ENCODE assay signal across 14 cellular contexts in genomic region chr10:77834943-77835668, GRCh38.
DNase-seq lines count a peak whose midpoint lies in the region; ATAC-seq and TF ChIP-seq lines count a peak whose summit lies in the region.
"Had no signal": no experiment of that assay in that cellular context is flagged by ENCODE, and none has a peak within 500 bp of the region (broad histone marks: within the 10 kb centered on the region; RNA-seq: fewer than 3 reads in every experiment).

No MANE protein-coding gene starts in this region.

- H3K27me3 ChIP-seq in left ventricle myocardium inferior (ENCODE audit: low read depth) = no peaks in the 10 kb centered on the region
- H3K27me3 ChIP-seq: SJCRH30 had no signal

- H3K4me3 ChIP-seq in left ventricle myocardium inferior (no peak overlapping the region), mucosa of descending colon (no peak overlapping the region)
- H3K4me3 ChIP-seq: GM12878, lung, SJCRH30 had no signal

- no peak for DNase-seq in left ventricle myocardium inferior
- no peak for DNase-seq in cardiac septum (ENCODE audit: low spot score)
- no peak for DNase-seq in activated CD4-positive, alpha-beta memory T cell treated with anti-CD3 and anti-CD28 coated beads, Interleukin-2, amount 10 ng/mL, durations not matched to agents 7 days and 5 days
- no peak for DNase-seq in memory B cell (ENCODE audit: low spot score in 2 of 2)
- DNase-seq in activated CD8-positive, alpha-beta memory T cell treated with anti-CD3 and anti-CD28 coated beads, Interleukin-2, amount 50 U/mL, for 4 hours = no peak
- no peak for DNase-seq in mucosa of descending colon
- no peak for DNase-seq in cortex of kidney (lab: John Stamatoyannopoulos, UW)
- DNase-seq: AML-193, foreskin fibroblast, NCI-H1417, SJCRH30 had no signal

- intact Hi-C loops in left ventricle myocardium inferior (cut with micrococcal nuclease) (no loop called here), cardiac septum (cut with DNase I) (no loop called here), mucosa of descending colon (cut with DNase I, micrococcal nuclease) (no loop called here)

- POLR2A ChIA-PET in activated CD4-positive, alpha-beta memory T cell treated with anti-CD3 and anti-CD28 coated beads, Interleukin-2, amount 10 ng/mL, durations not matched to agents 7 days and 5 days (lab: Charles Lee) = interaction anchor here (1.0 to 2.3 kb wide), 2 partner anchors 15 to 201 kb away, joined by 3 to 4 read pairs; no protein-coding TSS in a partner anchor

- no peaks in the 10 kb centered on the region for H3K9me3 ChIP-seq in left ventricle myocardium inferior (replicated peaks)
- H3K9me3 ChIP-seq in mucosa of descending colon = no peaks in the 10 kb centered on the region
- H3K9me3 ChIP-seq: SJCRH30 had no signal

- H3K36me3 ChIP-seq in left ventricle myocardium inferior = peaks cover 38% of the 10 kb centered on the region
- no peaks in the 10 kb centered on the region for H3K36me3 ChIP-seq in mucosa of descending colon (ENCODE audit: low read depth)

- CTCF ChIA-PET in activated CD4-positive, alpha-beta memory T cell treated with anti-CD3 and anti-CD28 coated beads, Interleukin-2, amount 10 ng/mL, durations not matched to agents 7 days and 5 days (lab: Charles Lee) = interaction anchor here (4.0 to 4.3 kb wide), 2 partner anchors 116 to 121 kb away, joined by 31 to 58 read pairs; no protein-coding TSS in a partner anchor

- H3K4me1 Mint-ChIP-seq in activated CD4-positive, alpha-beta memory T cell treated with anti-CD3 and anti-CD28 coated beads, Interleukin-2, amount 10 ng/mL, durations not matched to agents 7 days and 5 days = peaks cover 35% of the 10 kb centered on the region
- peaks cover 12% of the 10 kb centered on the region for H3K4me1 Mint-ChIP-seq in memory B cell

- H3K36me3 Mint-ChIP-seq in activated CD4-positive, alpha-beta memory T cell treated with anti-CD3 and anti-CD28 coated beads, Interleukin-2, amount 10 ng/mL, durations not matched to agents 7 days and 5 days (ENCODE audit: low read depth) = no peaks in the 10 kb centered on the region
- H3K36me3 Mint-ChIP-seq in memory B cell = no peaks in the 10 kb centered on the region

- peak overlapping the region; percentile 25 for H3K27ac Mint-ChIP-seq in activated CD4-positive, alpha-beta memory T cell treated with anti-CD3 and anti-CD28 coated beads, Interleukin-2, amount 10 ng/mL, durations not matched to agents 7 days and 5 days
- H3K27ac Mint-ChIP-seq in memory B cell = peak overlapping the region; percentile 58

- TF ChIP-seq CTCF in left ventricle myocardium inferior (IDR thresholded peaks at IDR 0.05; ENCODE audit: borderline replicate concordance) (no peak), mucosa of descending colon (IDR thresholded peaks at IDR 0.05) (no peak)

- H3K4me3 Mint-ChIP-seq in activated CD4-positive, alpha-beta memory T cell treated with anti-CD3 and anti-CD28 coated beads, Interleukin-2, amount 10 ng/mL, durations not matched to agents 7 days and 5 days = no peak overlapping the region
- no peak overlapping the region for H3K4me3 Mint-ChIP-seq in memory B cell

- H3K9me3 Mint-ChIP-seq in activated CD4-positive, alpha-beta memory T cell treated with anti-CD3 and anti-CD28 coated beads, Interleukin-2, amount 10 ng/mL, durations not matched to agents 7 days and 5 days = no peaks in the 10 kb centered on the region
- H3K9me3 Mint-ChIP-seq in memory B cell = no peaks in the 10 kb centered on the region

- ATAC-seq in memory B cell (ENCODE audit: low read depth) = no peak
- ATAC-seq in HG03025 (IDR thresholded peaks at IDR 0.05; ENCODE audit: low FRiP score, unreplicated experiment) = no peak
- no peak for ATAC-seq in mucosa of descending colon
- ATAC-seq: GM12878 had no signal

- H3K4me1 ChIP-seq in left ventricle myocardium inferior (peaks cover 46% of the 10 kb centered on the region), mucosa of descending colon (ENCODE audit: low read depth) (no peaks in the 10 kb centered on the region)
- H3K4me1 ChIP-seq: SJCRH30 had no signal

- H3K27me3 Mint-ChIP-seq in activated CD4-positive, alpha-beta memory T cell treated with anti-CD3 and anti-CD28 coated beads, Interleukin-2, amount 10 ng/mL, durations not matched to agents 7 days and 5 days = no peaks in the 10 kb centered on the region
- H3K27me3 Mint-ChIP-seq in memory B cell = no peaks in the 10 kb centered on the region

- H3K27ac ChIP-seq in left ventricle myocardium inferior (replicated peaks) = peak overlapping the region; percentile 70
- H3K27ac ChIP-seq: SJCRH30 had no signal
